In genomic region chr11:65225284-65226102, GRCh38 we compare ENCODE assay signal across 8 cellular contexts. TPM values are rescaled to one million over a fixed set of nuclear protein-coding genes. Genes with fewer than 3 reads are reported as not detected.
DNase-seq lines count a peak whose midpoint lies in the region; TF ChIP-seq lines count a peak whose summit lies in the region.

No MANE protein-coding gene starts in this region.

- no peaks in the 10 kb centered on the region for H3K27me3 ChIP-seq in colonic mucosa

- H3K27ac ChIP-seq in colonic mucosa, result no peak overlapping the region

- H3K4me1 ChIP-seq in colonic mucosa, result peaks cover 7% of the 10 kb centered on the region

- intact Hi-C loops in colonic mucosa (cut with DNase I), result no loop called here

- no peaks in the 10 kb centered on the region for H3K36me3 ChIP-seq in colonic mucosa

- TF ChIP-seq CTCF in HFF-Myc (IDR thresholded peaks at IDR 0.05; ENCODE audit: low read depth, low read length, missing control alignments) (peak; percentile 59), WI38 (IDR thresholded peaks at IDR 0.05; ENCODE audit: low read depth, low read length) (peak; percentile 51; the same call in 1 of the 2 replicates), colonic mucosa (IDR thresholded peaks at IDR 0.05) (no peak)

- DNase-seq in AG20443 (ENCODE audit: low spot score), result peak; percentile 86
- DNase-seq in HFF-Myc (ENCODE audit: extremely low read depth, low read depth), result no peak
- DNase-seq in colonic mucosa, result peak; percentile 58
- peak; percentile 76 for DNase-seq in left kidney (ENCODE audit: low read depth, low spot score)
- DNase-seq in stimulated activated CD4-positive, alpha-beta T cell treated with anti-CD3 and anti-CD28 coated beads, Interleukin-1b, Interleukin-23, amount 100 ng/mL, for 4 hours (ENCODE audit: low read depth in 2 of 2), result peak; percentile 45 to 56
- no peak for DNase-seq in NCI-H1930 (lab: John Stamatoyannopoulos, UW)
- no peak for DNase-seq in SW480 (ENCODE audit: low spot score)

- H3K4me3 ChIP-seq in HFF-Myc (replicated peaks; ENCODE audit: low read depth, low read length) (peak overlapping the region; percentile 39), WI38 (ENCODE audit: low read depth, low read length) (peak overlapping the region; percentile 22), colonic mucosa (peak overlapping the region; percentile 31)

- no peaks in the 10 kb centered on the region for H3K9me3 ChIP-seq in colonic mucosa

- peak overlapping the region; percentile 51 to 63 for H3K9ac ChIP-seq in colonic mucosa (ENCODE audit: low read depth in 2 of 2, low read length in 2 of 2)

RNA-seq across cellular contexts. Expression of gene POLA2, which starts 36.3 kb away (rescaled TPM):
- 10 to 100 TPM in 1 of 2 donors, 1 to 10 TPM in 1; 5.9 to 28.0 TPM for total RNA-seq in colonic mucosa

RNA-seq across cellular contexts. Expression of gene CAPN1, which starts 43.8 kb away (rescaled TPM):
- total RNA-seq in colonic mucosa, result 100 to 1,000 TPM; 325 to 416 TPM

RNA-seq across cellular contexts. Expression of gene SPDYC, which starts 55.5 kb away (rescaled TPM):
- total RNA-seq in colonic mucosa, result not detected

Comparison
In these comparisons a context has a peak if more than half of its experiments do, and no peak if none do; other contexts are left out.
1. DNase-seq: peak in AG20443 (single experiment), colonic mucosa (single experiment), left kidney (single experiment) and stimulated activated CD4-positive, alpha-beta T cell treated with anti-CD3 and anti-CD28 coated beads, Interleukin-1b, Interleukin-23, amount 100 ng/mL, for 4 hours (2 of 2); none in HFF-Myc (single experiment), NCI-H1930 (0 of 2) and SW480 (single experiment).
2. Peak in every context shown above with its lines, with median percentiles within 50 percentile points of each other: H3K4me3 ChIP-seq.